17 cellular contexts compared by ENCODE assay signal in genomic region chr12:70736775-70737174, GRCh38.
A peak's percentile ranks its signal among the peaks of the same experiment; 100 is the strongest.
DNase-seq lines count a peak whose midpoint lies in the region; ATAC-seq, FAIRE-seq and TF ChIP-seq lines count a peak whose summit lies in the region.
"Had no signal": no experiment of that assay in that cellular context is flagged by ENCODE, and none has a peak within 500 bp of the region (broad histone marks: within the 10 kb centered on the region; RNA-seq: fewer than 3 reads in every experiment).

No MANE protein-coding gene starts in this region.

- DNase-seq in NCI-H748 (lab: John Stamatoyannopoulos, UW; ENCODE audit: unreplicated experiment): peak; percentile 50
- no peak for DNase-seq in NCI-H748 treated with DMSO at 0.1 percent for 48 hours (lab: John Stamatoyannopoulos, UW)
- DNase-seq in mucosa of descending colon: peak; percentile 59 to 72 (median 67)
- DNase-seq in small intestine: peak; percentile 80
- no peak for DNase-seq in NCI-H2196 (lab: John Stamatoyannopoulos, UW; ENCODE audit: unreplicated experiment)
- DNase-seq: CD8-positive, alpha-beta T cell; COR-L47; DND-41; GDM1 had no signal

- no peaks in the 10 kb centered on the region for H3K27me3 ChIP-seq in small intestine (ENCODE audit: control insufficient read depth in 2 of 2, insufficient read depth in 2 of 2, low read length in 2 of 2)

- H3K4me3 ChIP-seq in mucosa of descending colon: no peak overlapping the region
- no peak overlapping the region for H3K4me3 ChIP-seq in small intestine (ENCODE audit: low read depth in 1 of 2, low read length in 2 of 2)

- no peak for TF ChIP-seq CTCF in mucosa of descending colon (IDR thresholded peaks at IDR 0.05)

- H3K4me1 ChIP-seq in mucosa of descending colon (ENCODE audit: low read depth): peaks cover 7% of the 10 kb centered on the region
- H3K4me1 ChIP-seq in small intestine (ENCODE audit: control insufficient read depth in 2 of 2, insufficient read depth in 1 of 2, low read depth in 1 of 2, low read length in 1 of 2): no peaks in the 10 kb centered on the region

- ATAC-seq in mucosa of descending colon: peak; percentile 86
- ATAC-seq in GM19035 (IDR thresholded peaks at IDR 0.05; ENCODE audit: unreplicated experiment): no peak
- ATAC-seq in HG03442 (IDR thresholded peaks at IDR 0.05; ENCODE audit: unreplicated experiment): no peak
- ATAC-seq: CD8-positive, alpha-beta T cell; HCT116 had no signal

- H3K9me3 ChIP-seq in mucosa of descending colon (no peaks in the 10 kb centered on the region), small intestine (ENCODE audit: control insufficient read depth, low read depth) (no peaks in the 10 kb centered on the region)

- intact Hi-C loops in mucosa of descending colon (cut with DNase I, micrococcal nuclease): loop anchor here in 1 of 2 donors (10.0 kb wide), 1 partner anchor 108 kb away; no protein-coding TSS in a partner anchor

- FAIRE-seq in small intestine (lab: Jason Lieb, UNC): no peak
- FAIRE-seq: D721Med, GM12892, H54 had no signal

- WGBS in small intestine, 3 donors: 28 to 64% (median 32%) methylated on average over 5 of the region's 5 CpGs

- H3K27ac ChIP-seq in small intestine (ENCODE audit: low read depth in 1 of 2, low read length in 1 of 2): no peak overlapping the region
- H3K27ac ChIP-seq: 22Rv1, HL-60 had no signal

- no peaks in the 10 kb centered on the region for H3K36me3 ChIP-seq in mucosa of descending colon (ENCODE audit: low read depth)
- H3K36me3 ChIP-seq in small intestine (ENCODE audit: control insufficient read depth in 2 of 2, insufficient read depth in 2 of 2, low read length in 2 of 2): no peaks in the 10 kb centered on the region

Comparison
In these comparisons a context has a peak if more than half of its experiments do, and no peak if none do; other contexts are left out.
1. DNase-seq: peak in NCI-H748 (single experiment), mucosa of descending colon (3 of 3) and small intestine (single experiment); none in NCI-H748 treated with DMSO at 0.1 percent for 48 hours (single experiment) and NCI-H2196 (single experiment).